In the genomic region with DNA sequence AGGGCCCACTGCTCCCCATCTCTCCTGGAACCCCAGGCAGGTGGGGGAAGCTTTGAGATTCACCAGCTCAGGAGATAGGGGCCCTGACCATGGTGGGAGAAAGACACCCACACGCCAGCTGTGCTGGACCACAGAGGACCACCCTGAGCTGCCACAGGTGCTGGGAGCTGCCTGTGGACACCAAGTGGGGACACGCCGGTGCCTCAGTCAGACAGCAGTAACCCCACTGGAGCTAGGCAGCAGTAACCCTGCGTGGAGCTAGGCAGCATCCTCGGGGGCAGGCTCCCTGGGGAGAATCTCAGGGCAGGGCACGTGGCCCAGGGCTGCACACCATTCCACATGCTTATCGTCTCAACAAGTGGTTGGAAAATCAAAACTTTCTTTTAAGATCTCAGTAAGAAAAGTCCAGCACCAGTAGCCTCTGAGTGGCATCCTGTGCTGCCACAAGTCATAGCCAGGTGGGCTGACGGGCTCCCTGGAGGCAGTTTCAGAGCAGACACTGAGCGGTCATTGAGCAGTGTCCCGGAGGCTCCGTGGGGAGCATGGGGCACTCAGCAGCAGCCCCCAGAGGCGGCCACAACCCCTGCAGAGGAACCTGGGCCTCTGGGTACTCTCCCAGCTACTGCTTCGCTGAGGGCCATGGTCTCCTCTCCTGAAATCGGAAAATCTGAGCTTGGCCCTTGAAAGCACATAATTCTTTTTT, we compare ENCODE assay signal across 23 cellular contexts. TPM values are rescaled to one million over a fixed set of nuclear protein-coding genes. Genes with fewer than 3 reads are reported as not detected.
"Had no signal": no experiment of that assay in that cellular context is flagged by ENCODE, and none has a peak within 500 bp of the region (broad histone marks: within the 10 kb centered on the region; RNA-seq: fewer than 3 reads in every experiment).

No MANE protein-coding gene starts in this region.

- H3K9me3 ChIP-seq: MG63, SJSA1 had no signal

- H3K27ac ChIP-seq: SK-N-MC had no signal

- H3K4me3 ChIP-seq: MG63, SK-N-MC had no signal

- DNase-seq: IMR-90, Karpas-422, KG1, MG63, NCI-H1092, NCI-H1105 treated with DMSO at 0.1 percent for 48 hours, NCI-H1417 treated with DMSO at 0.1 percent for 48 hours, NCI-H146, NCI-H1694 treated with DMSO at 0.1 percent for 48 hours, NCI-H1930, NCI-H2081, NCI-H2107, NCI-H226, NCI-H446, NCI-H510A, NCI-H524 treated with DMSO at 0.1 percent for 48 hours, NCI-H69, NCI-H774, RPMI8226, SHP77 treated with DMSO at 0.1 percent for 48 hours had no signal

- H3K27me3 ChIP-seq: MG63, SJSA1 had no signal

- H3K36me3 ChIP-seq: MG63 had no signal

RNA-seq across cellular contexts. Expression of a gene that starts 38.6 kb away (rescaled TPM):
- total RNA-seq: HT1080, IMR-90 had no signal
- polyA plus RNA-seq: IMR-90 had no signal
